In genomic region chr21:33642027-33642895, GRCh38 we compare ENCODE assay signal across 1 cellular context.
A peak's percentile ranks its signal among the peaks of the same experiment; 100 is the strongest.
TF ChIP-seq lines count a peak whose summit lies in the region.

Gene ITSN1, plus strand, starts transcription at chr21:33642501. Its CDS starts 76,328 bp downstream, at chr21:33718829.

TF ChIP-seq in HepG2, 621 proteins besides CTCF, POLR2A, EP300 and RAD21 (continued from another document and continues in another):
- TF ChIP-seq ZNF263 (CRISPR knock-in tag; IDR thresholded peaks at IDR 0.05) = no peak
- TF ChIP-seq SIN3A (IDR thresholded peaks at IDR 0.05; ENCODE audit: borderline replicate concordance, low read depth, low read length) = 0 out of 2 replicates have a peak, but pooled peaks have one; percentile 3
- TF ChIP-seq YY1 (IDR thresholded peaks at IDR 0.05; ENCODE audit: insufficient read depth, insufficient replicate concordance, low read depth, low read length) = no peak
- TF ChIP-seq ZNF616 (CRISPR knock-in tag; IDR thresholded peaks at IDR 0.05; ENCODE audit: low read depth) = no peak; the same call in 1 of the 2 replicates
- no peak for TF ChIP-seq ATAD3A (CRISPR knock-in tag; IDR thresholded peaks at IDR 0.05)
- TF ChIP-seq ZNF563 (CRISPR knock-in tag; IDR thresholded peaks at IDR 0.05) = peak; percentile 61
- TF ChIP-seq KAT7 (CRISPR knock-in tag; IDR thresholded peaks at IDR 0.05; ENCODE audit: borderline replicate concordance) = no peak; the same call in 1 of the 2 replicates
- TF ChIP-seq PRDM4 (CRISPR knock-in tag; IDR thresholded peaks at IDR 0.05; ENCODE audit: borderline replicate concordance) = no peak
- no peak for TF ChIP-seq FOXO1 (CRISPR knock-in tag; IDR thresholded peaks at IDR 0.05)
- TF ChIP-seq MIXL1 (CRISPR knock-in tag; IDR thresholded peaks at IDR 0.05) = peak; percentile 62; the same call in 1 of the 2 replicates
- TF ChIP-seq RERE (CRISPR knock-in tag; IDR thresholded peaks at IDR 0.05; ENCODE audit: low read depth) = no peak
- TF ChIP-seq SAFB2 (CRISPR knock-in tag; IDR thresholded peaks at IDR 0.05; ENCODE audit: borderline replicate concordance, low read depth) = no peak; the same call in 1 of the 2 replicates
- 0 out of 2 replicates have a peak, but pooled peaks have one; percentile 12 for TF ChIP-seq ZFP1 (CRISPR knock-in tag; IDR thresholded peaks at IDR 0.05)
- TF ChIP-seq ZFAT (CRISPR knock-in tag; conservative IDR thresholded peaks at IDR 0.05) = no peak
- TF ChIP-seq HDAC6 (IDR thresholded peaks at IDR 0.05; ENCODE audit: low read depth, low read length) = no peak
- no peak; the same call in 1 of the 2 replicates for TF ChIP-seq HNF1B (CRISPR knock-in tag; IDR thresholded peaks at IDR 0.05)
- no peak for TF ChIP-seq KLF6 (CRISPR knock-in tag; IDR thresholded peaks at IDR 0.05)
- no peak for TF ChIP-seq GABPA (IDR thresholded peaks at IDR 0.05; ENCODE audit: low read depth, low read length)
- no peak for TF ChIP-seq GABPA (CRISPR knock-in tag; IDR thresholded peaks at IDR 0.05; ENCODE audit: low read depth)
- 0 out of 2 replicates have a peak, but pooled peaks have one; percentile 10 for TF ChIP-seq ZMYM3 (CRISPR knock-in tag; IDR thresholded peaks at IDR 0.05)
- no peak for TF ChIP-seq SMC3 (IDR thresholded peaks at IDR 0.05; ENCODE audit: low read length)
- no peak for TF ChIP-seq ZNF781 (CRISPR knock-in tag; IDR thresholded peaks at IDR 0.05; ENCODE audit: borderline replicate concordance, not compliant biosample characterization)
- no peak; the same call in 1 of the 2 replicates for TF ChIP-seq ERF (CRISPR knock-in tag; IDR thresholded peaks at IDR 0.05)
- peak; percentile 83 for TF ChIP-seq NFYB (CRISPR knock-in tag; IDR thresholded peaks at IDR 0.05)
- TF ChIP-seq RFXANK (CRISPR knock-in tag; IDR thresholded peaks at IDR 0.05) = no peak
- no peak for TF ChIP-seq CBFB (CRISPR knock-in tag; IDR thresholded peaks at IDR 0.05)
- peak; percentile 83 for TF ChIP-seq SP2 (CRISPR knock-in tag; IDR thresholded peaks at IDR 0.05)
- TF ChIP-seq ZNF264 (CRISPR knock-in tag; IDR thresholded peaks at IDR 0.05) = no peak
- no peak for TF ChIP-seq ZNF550 (CRISPR knock-in tag; IDR thresholded peaks at IDR 0.05; ENCODE audit: borderline replicate concordance)
- TF ChIP-seq ASH2L (IDR thresholded peaks at IDR 0.05; ENCODE audit: insufficient read length, low read depth, low read length) = peak; percentile 90
- no peak for TF ChIP-seq ZNF260 (CRISPR knock-in tag; IDR thresholded peaks at IDR 0.05; ENCODE audit: borderline replicate concordance, low read depth)
- TF ChIP-seq STAT6 (CRISPR knock-in tag; IDR thresholded peaks at IDR 0.05; ENCODE audit: borderline replicate concordance) = no peak
- TF ChIP-seq DNMT3B (CRISPR knock-in tag; conservative IDR thresholded peaks at IDR 0.05) = no peak
- TF ChIP-seq MAF1 (CRISPR knock-in tag; IDR thresholded peaks at IDR 0.05; ENCODE audit: borderline replicate concordance) = no peak
- TF ChIP-seq ETS1 (CRISPR knock-in tag; IDR thresholded peaks at IDR 0.05) = 0 out of 2 replicates have a peak, but pooled peaks have one; percentile 34
- peak; percentile 7 for TF ChIP-seq ELF3 (CRISPR knock-in tag; IDR thresholded peaks at IDR 0.05)
- peak; percentile 15; the same call in 1 of the 2 replicates for TF ChIP-seq RFXAP (CRISPR knock-in tag; IDR thresholded peaks at IDR 0.05; ENCODE audit: borderline replicate concordance)
- peak; percentile 17; the same call in 1 of the 2 replicates for TF ChIP-seq ZMAT3 (CRISPR knock-in tag; conservative IDR thresholded peaks at IDR 0.05)
- TF ChIP-seq NFIB (CRISPR knock-in tag; IDR thresholded peaks at IDR 0.05; ENCODE audit: borderline replicate concordance) = no peak
- no peak for TF ChIP-seq ZFP36L2 (CRISPR knock-in tag; IDR thresholded peaks at IDR 0.05)
- TF ChIP-seq TCF7L2 (IDR thresholded peaks at IDR 0.05; ENCODE audit: low read depth, low read length) = no peak
- no peak for TF ChIP-seq ZNF343 (CRISPR knock-in tag; IDR thresholded peaks at IDR 0.05)
- no peak; the same call in 1 of the 2 replicates for TF ChIP-seq ZNF574 (CRISPR knock-in tag; IDR thresholded peaks at IDR 0.05)
- TF ChIP-seq ZBTB34 (CRISPR knock-in tag; IDR thresholded peaks at IDR 0.05) = no peak
- TF ChIP-seq TMF1 (CRISPR knock-in tag; IDR thresholded peaks at IDR 0.05; ENCODE audit: low read depth) = no peak
- no peak for TF ChIP-seq STAG1 (CRISPR knock-in tag; IDR thresholded peaks at IDR 0.05)
- TF ChIP-seq CERS6 (CRISPR knock-in tag; IDR thresholded peaks at IDR 0.05) = no peak
- no peak for TF ChIP-seq ZNF496 (CRISPR knock-in tag; IDR thresholded peaks at IDR 0.05; ENCODE audit: insufficient replicate concordance)
- TF ChIP-seq ARNT (IDR thresholded peaks at IDR 0.05) = no peak
- TF ChIP-seq ATM (IDR thresholded peaks at IDR 0.05; ENCODE audit: borderline replicate concordance) = no peak
- no peak for TF ChIP-seq ZNF121 (CRISPR knock-in tag; IDR thresholded peaks at IDR 0.05)
